In the genomic region with DNA sequence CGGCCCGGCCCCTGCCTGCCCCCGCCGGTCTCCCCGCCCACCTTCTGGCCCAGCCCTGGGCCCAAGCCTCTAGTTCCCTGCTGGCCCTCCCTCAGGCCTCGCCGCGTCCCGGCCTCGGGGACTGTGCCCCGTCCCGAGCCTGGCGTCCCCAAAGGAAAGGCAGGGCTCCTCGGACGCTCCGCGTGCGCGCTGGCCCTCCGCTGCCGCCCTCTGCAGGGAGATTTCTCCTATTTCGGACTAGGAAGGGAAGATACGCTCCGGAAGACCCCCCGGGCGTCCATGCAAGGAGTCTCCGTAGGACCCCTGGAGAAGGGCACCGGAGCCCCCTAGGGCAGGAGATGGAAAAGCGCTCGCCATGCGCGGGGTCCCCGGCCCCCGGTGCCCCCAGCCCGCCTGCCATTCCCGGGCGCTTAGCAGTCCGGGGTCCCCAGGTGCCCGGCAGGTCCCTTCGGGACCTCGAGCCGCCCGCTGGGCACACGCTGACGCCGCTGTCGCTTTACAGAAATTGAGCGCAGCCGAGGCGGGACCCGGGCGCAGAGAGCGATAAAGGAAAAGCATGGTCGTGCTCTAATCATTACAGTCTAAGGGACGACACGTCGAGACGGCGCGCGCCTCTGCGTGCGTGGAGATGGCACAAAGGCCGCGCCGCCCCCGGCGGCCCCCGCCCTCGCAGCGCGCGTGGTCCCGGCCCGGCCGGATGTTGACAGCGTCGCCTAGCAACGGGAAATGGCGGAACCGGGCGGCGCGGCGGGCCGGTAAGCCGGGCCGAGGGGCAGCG, we compare ENCODE assay signal across 8 cellular contexts. TPM values are rescaled to one million over a fixed set of nuclear protein-coding genes. Genes with fewer than 3 reads are reported as not detected.
DNase-seq lines count a peak whose midpoint lies in the region; ATAC-seq and TF ChIP-seq lines count a peak whose summit lies in the region.

A gene with protein sequence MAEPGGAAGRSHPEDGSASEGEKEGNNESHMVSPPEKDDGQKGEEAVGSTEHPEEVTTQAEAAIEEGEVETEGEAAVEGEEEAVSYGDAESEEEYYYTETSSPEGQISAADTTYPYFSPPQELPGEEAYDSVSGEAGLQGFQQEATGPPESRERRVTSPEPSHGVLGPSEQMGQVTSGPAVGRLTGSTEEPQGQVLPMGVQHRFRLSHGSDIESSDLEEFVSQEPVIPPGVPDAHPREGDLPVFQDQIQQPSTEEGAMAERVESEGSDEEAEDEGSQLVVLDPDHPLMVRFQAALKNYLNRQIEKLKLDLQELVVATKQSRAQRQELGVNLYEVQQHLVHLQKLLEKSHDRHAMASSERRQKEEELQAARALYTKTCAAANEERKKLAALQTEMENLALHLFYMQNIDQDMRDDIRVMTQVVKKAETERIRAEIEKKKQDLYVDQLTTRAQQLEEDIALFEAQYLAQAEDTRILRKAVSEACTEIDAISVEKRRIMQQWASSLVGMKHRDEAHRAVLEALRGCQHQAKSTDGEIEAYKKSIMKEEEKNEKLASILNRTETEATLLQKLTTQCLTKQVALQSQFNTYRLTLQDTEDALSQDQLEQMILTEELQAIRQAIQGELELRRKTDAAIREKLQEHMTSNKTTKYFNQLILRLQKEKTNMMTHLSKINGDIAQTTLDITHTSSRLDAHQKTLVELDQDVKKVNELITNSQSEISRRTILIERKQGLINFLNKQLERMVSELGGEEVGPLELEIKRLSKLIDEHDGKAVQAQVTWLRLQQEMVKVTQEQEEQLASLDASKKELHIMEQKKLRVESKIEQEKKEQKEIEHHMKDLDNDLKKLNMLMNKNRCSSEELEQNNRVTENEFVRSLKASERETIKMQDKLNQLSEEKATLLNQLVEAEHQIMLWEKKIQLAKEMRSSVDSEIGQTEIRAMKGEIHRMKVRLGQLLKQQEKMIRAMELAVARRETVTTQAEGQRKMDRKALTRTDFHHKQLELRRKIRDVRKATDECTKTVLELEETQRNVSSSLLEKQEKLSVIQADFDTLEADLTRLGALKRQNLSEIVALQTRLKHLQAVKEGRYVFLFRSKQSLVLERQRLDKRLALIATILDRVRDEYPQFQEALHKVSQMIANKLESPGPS (plus strand): TSS at position 706 of the 778 bp plus-strand sequence. CDS start 21 bp downstream, at position 727.

- H3K4me1 ChIP-seq in adipocyte (ENCODE audit: control insufficient read depth, insufficient read depth, low read length) (peaks cover 35% of the 10 kb centered on the region), heart right ventricle (peaks cover 2 to 28% (median 12%) of the 10 kb centered on the region in 9 donors)

- H3K9me3 ChIP-seq in adipocyte (ENCODE audit: control insufficient read depth, low read length) (no peaks in the 10 kb centered on the region), heart right ventricle (no peaks in the 10 kb centered on the region)

- TF ChIP-seq CTCF in NB4 (IDR thresholded peaks at IDR 0.05; ENCODE audit: low read depth, low read length) (no peak), heart right ventricle (IDR thresholded peaks at IDR 0.05) (peak in 4 of 9 donors; percentile 6 to 48 (median 22)), type B pancreatic cell (conservative IDR thresholded peaks at IDR 0.05) (peak; percentile 26)

- DNase-seq in AG20443 (ENCODE audit: low spot score), result peak; percentile 96
- peak; percentile 74 for DNase-seq in NB4 (ENCODE audit: low read depth)
- peak; percentile 27 to 70 for DNase-seq in SW 1271 (lab: John Stamatoyannopoulos, UW)
- peak; percentile 96 for DNase-seq in adipocyte (ENCODE audit: low read depth)
- peak; percentile 85 to 90 for DNase-seq in heart right ventricle
- DNase-seq in pons (ENCODE audit: low spot score), result peak; percentile 60
- DNase-seq in type B pancreatic cell (ENCODE audit: extremely low spot score, unreplicated experiment), result peak; percentile 88

- H3K27me3 ChIP-seq in adipocyte (replicated peaks; ENCODE audit: control insufficient read depth, insufficient read depth, low read length) (no peaks in the 10 kb centered on the region), heart right ventricle (peaks cover 0 to 31% (median 0%) of the 10 kb centered on the region in 7 donors)

- peak within 1 kb of the TSS; percentile 95 for H3K4me3 Mint-ChIP-seq in type B pancreatic cell

- peak within 1 kb of the TSS; percentile 79 to 96 (median 92) for H3K27ac ChIP-seq in heart right ventricle

- H3K36me3 ChIP-seq in adipocyte (ENCODE audit: control insufficient read depth, insufficient read depth, low read length, severe bottlenecking) (peaks cover 4% of the 10 kb centered on the region), heart right ventricle (peaks cover 0 to 10% (median 0%) of the 10 kb centered on the region in 9 donors)

- TF ChIP-seq POLR2A in NB4 (IDR thresholded peaks at IDR 0.05; ENCODE audit: extremely low read depth, insufficient read length), result peak; percentile 32

- peak; percentile 61 for ATAC-seq in GM19455 (IDR thresholded peaks at IDR 0.05; ENCODE audit: unreplicated experiment)
- peak; percentile 94 to 98 (median 96) for ATAC-seq in heart right ventricle

- H3K9me3 Mint-ChIP-seq in type B pancreatic cell, result no peaks in the 10 kb centered on the region

- H3K27ac Mint-ChIP-seq in type B pancreatic cell, result peak within 1 kb of the TSS; percentile 94

- 0 to 1% methylated on average over 78 to 89 of the region's 89 CpGs for WGBS in heart right ventricle, 2 donors

- peak within 1 kb of the TSS; percentile 98 for H3K9ac ChIP-seq in adipocyte (ENCODE audit: low read length)

- intact Hi-C loops in heart right ventricle (cut with DNase I), result loop anchor here in 3 of 10 donors (1.0 to 5.0 kb wide), 4 partner anchors 27 to 65 kb away; partner anchors contain the start of gene GAA (in 1 of the 3)

- peaks cover 7% of the 10 kb centered on the region for H3K36me3 Mint-ChIP-seq in type B pancreatic cell

- peaks cover 32% of the 10 kb centered on the region for H3K4me1 Mint-ChIP-seq in type B pancreatic cell (ENCODE audit: unreplicated experiment)

- H3K27me3 Mint-ChIP-seq in type B pancreatic cell, result no peaks in the 10 kb centered on the region

- H3K4me3 ChIP-seq in NB4 (ENCODE audit: low read depth, low read length) (peak within 1 kb of the TSS; percentile 49), adipocyte (ENCODE audit: low read length) (peak within 1 kb of the TSS; percentile 95), heart right ventricle (peak within 1 kb of the TSS; percentile 74 to 100 (median 88))

RNA-seq across cellular contexts. Expression of the gene that starts here (rescaled TPM):
- total RNA-seq in heart right ventricle (1 to 10 TPM; 3.4 to 8.9 (median 6.8) TPM), type B pancreatic cell (ENCODE audit: low replicate concordance) (8.5 and 29.6 TPM in 2 replicates)
- polyA plus RNA-seq in heart right ventricle, result 1 to 10 TPM; 2.0 to 5.8 TPM

Comparison
In these comparisons a context has a peak if more than half of its experiments do, and no peak if none do; other contexts are left out.
1. Peak in every context shown above with its lines: DNase-seq, ATAC-seq, H3K4me3 ChIP-seq and H3K27ac ChIP-seq.